8 cellular contexts compared by ENCODE assay signal in genomic region chr12:106303202-106303820, GRCh38. TPM values are rescaled to one million over a fixed set of nuclear protein-coding genes. Genes with fewer than 3 reads are reported as not detected.
DNase-seq lines count a peak whose midpoint lies in the region; ATAC-seq and TF ChIP-seq lines count a peak whose summit lies in the region.

No MANE protein-coding gene starts in this region.

- WGBS in prostate gland: 5% methylated on average over 28 of the region's 28 CpGs

- peak; percentile 42 for DNase-seq in A673 (ENCODE audit: low spot score)
- DNase-seq in LNCaP clone FGC (ENCODE audit: low read depth): no peak
- peak; percentile 59 to 93 (median 89) for DNase-seq in T-helper 2 cell
- DNase-seq in amniotic stem cell (lab: John Stamatoyannopoulos, UW): peak; percentile 28
- peak; percentile 95 for DNase-seq in left ventricle myocardium superior
- DNase-seq in prostate gland (ENCODE audit: low spot score): peak; percentile 69
- DNase-seq in upper lobe of right lung: peak; percentile 93

- BruUV-seq in A673 (replicated peaks; lab: Mats Ljungman, UMichigan): no TSS peak

- ATAC-seq in GM18867 (IDR thresholded peaks at IDR 0.05; ENCODE audit: unreplicated experiment) (peak; percentile 20), left ventricle myocardium superior (peak; percentile 84), upper lobe of right lung (peak; percentile 84)

- CTCF ChIA-PET in A673 (lab: Charles Lee): no interaction called here

- TF ChIP-seq CTCF in A673 (conservative IDR thresholded peaks at IDR 0.05; ENCODE audit: low read depth, low read length): no peak
- peak; percentile 18; the same call in 1 of the 2 replicates for TF ChIP-seq CTCF in LNCaP clone FGC (IDR thresholded peaks at IDR 0.05; ENCODE audit: control insufficient read depth, extremely low read depth, insufficient read depth)
- TF ChIP-seq CTCF in prostate gland (IDR thresholded peaks at IDR 0.05): peak in 1 of 4 experiments; percentile 6
- TF ChIP-seq CTCF in upper lobe of right lung (IDR thresholded peaks at IDR 0.05): no peak

- H3K36me3 ChIP-seq in A673 (ENCODE audit: insufficient read depth, low read length, poor library complexity, severe bottlenecking) (no peaks in the 10 kb centered on the region), prostate gland (no peaks in the 10 kb centered on the region), upper lobe of right lung (no peaks in the 10 kb centered on the region)

- H3K9me3 ChIP-seq in A673 (ENCODE audit: low read depth, low read length, poor library complexity, severe bottlenecking): no peaks in the 10 kb centered on the region
- H3K9me3 ChIP-seq in prostate gland: no peaks in the 10 kb centered on the region
- no peaks in the 10 kb centered on the region for H3K9me3 ChIP-seq in upper lobe of right lung

- peak overlapping the region; percentile 85 for H3K4me3 ChIP-seq in A673 (ENCODE audit: low read depth, low read length, poor library complexity, severe bottlenecking)
- H3K4me3 ChIP-seq in LNCaP clone FGC (ENCODE audit: low read depth, low read length): peak overlapping the region; percentile 89
- H3K4me3 ChIP-seq in prostate gland: peak overlapping the region; percentile 93 to 97
- H3K4me3 ChIP-seq in upper lobe of right lung: peak overlapping the region; percentile 98

- TF ChIP-seq POLR2A in prostate gland (IDR thresholded peaks at IDR 0.05): no peak

- H3K4me1 ChIP-seq in A673 (ENCODE audit: insufficient read depth, low read length, poor library complexity, severe bottlenecking) (peaks cover 5% of the 10 kb centered on the region), prostate gland (replicated peaks) (no peaks in the 10 kb centered on the region), upper lobe of right lung (peaks cover 42% of the 10 kb centered on the region)

- no peaks in the 10 kb centered on the region for H3K27me3 ChIP-seq in A673 (replicated peaks; ENCODE audit: insufficient read depth, low read depth, low read length, poor library complexity)
- H3K27me3 ChIP-seq in prostate gland (replicated peaks; ENCODE audit: insufficient read depth): no peaks in the 10 kb centered on the region
- H3K27me3 ChIP-seq in upper lobe of right lung: no peaks in the 10 kb centered on the region

- H3K27ac ChIP-seq in A673 (ENCODE audit: low read depth, low read length, poor library complexity, severe bottlenecking) (no peak overlapping the region), prostate gland (peak overlapping the region; percentile 95 to 96), upper lobe of right lung (peak overlapping the region; percentile 98)

- intact Hi-C loops in A673 (cut with micrococcal nuclease; ENCODE audit: unreplicated experiment) (no loop called here), left ventricle myocardium superior (cut with micrococcal nuclease) (no loop called here), prostate gland (cut with DNase I) (no loop called here), upper lobe of right lung (cut with DNase I) (no loop called here)

- POLR2A ChIA-PET in A673 (lab: Charles Lee; ENCODE audit: low non-redundant PET): no interaction called here

RNA-seq across cellular contexts. Expression of gene TCP11L2, which starts 0.8 kb away (rescaled TPM):
- total RNA-seq in A673 (2021) (0.39 and 3.0 TPM in 2 replicates), left ventricle myocardium superior (104 TPM), prostate gland (10 to 100 TPM; 20.0 to 30.6 TPM), upper lobe of right lung (37.7 TPM)

RNA-seq across cellular contexts. Expression of gene POLR3B, which starts 54.2 kb away (rescaled TPM):
- 13.7 and 14.8 TPM in 2 replicates for total RNA-seq in A673 (2021)
- total RNA-seq in left ventricle myocardium superior: 7.5 TPM
- 1 to 10 TPM; 8.6 to 9.5 TPM for total RNA-seq in prostate gland
- total RNA-seq in upper lobe of right lung: 11.3 TPM

RNA-seq across cellular contexts. Expression of gene CKAP4, which starts 55.5 kb away (rescaled TPM):
- total RNA-seq in A673 (2021) (81.8 and 89.4 TPM in 2 replicates), left ventricle myocardium superior (37.5 TPM), prostate gland (10 to 100 TPM; 56.1 to 91.7 TPM), upper lobe of right lung (40.3 TPM)

Comparison
In these comparisons a context has a peak if more than half of its experiments do, and no peak if none do; other contexts are left out.
1. ATAC-seq: peak in every context shown above with its lines; median percentile 84 in left ventricle myocardium superior; 84 in upper lobe of right lung; 20 in GM18867.